28 cellular contexts compared by ENCODE assay signal in the genomic region with DNA sequence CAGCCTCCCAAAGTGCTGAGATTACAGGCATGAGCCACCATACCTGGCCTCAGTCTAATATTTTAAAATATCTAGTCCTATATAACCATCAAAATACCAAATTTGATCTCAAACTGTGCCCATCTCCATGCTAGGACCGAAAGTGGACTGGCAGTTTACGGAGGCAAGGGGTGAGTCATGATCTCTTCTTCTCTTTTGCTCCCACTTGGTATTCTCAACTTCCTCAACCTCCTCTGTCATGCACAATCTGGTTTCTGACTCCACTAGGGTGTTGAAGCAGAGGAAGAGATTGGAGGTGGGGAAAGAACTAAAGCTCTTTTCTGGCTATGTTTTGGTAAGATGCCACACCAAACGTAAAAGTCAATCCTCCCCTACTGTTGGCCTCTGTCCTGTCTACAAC.
"Had no signal": no experiment of that assay in that cellular context is flagged by ENCODE, and none has a peak within 500 bp of the region (broad histone marks: within the 10 kb centered on the region; RNA-seq: fewer than 3 reads in every experiment).

No MANE protein-coding gene starts in this region.

- H3K9me3 ChIP-seq: ascending aorta, colonic mucosa, esophagus squamous epithelium, left lung, lower lobe of right lung, suprapubic skin, tibial artery had no signal

- H3K27me3 ChIP-seq: ascending aorta, cardiac muscle cell, colonic mucosa, esophagus squamous epithelium, left lung, suprapubic skin, tibial artery had no signal

- DNase-seq: activated CD4-positive, alpha-beta memory T cell treated with anti-CD3 and anti-CD28 coated beads, Interleukin-2, amount 10 ng/mL, durations not matched to agents 7 days and 5 days; activated CD4-positive, alpha-beta T cell treated with anti-CD3 and anti-CD28 coated beads, Interleukin-2, amount 10 ng/mL, durations not matched to agents 24 days and 14 days; activated CD4-positive, CD25-positive, alpha-beta regulatory T cell treated with anti-CD3 and anti-CD28 coated beads, Interleukin-2, amount 50 U/mL, for 72 hours; activated CD8-positive, alpha-beta memory T cell treated with anti-CD3 and anti-CD28 coated beads, Interleukin-2, amount 50 U/mL, for 48 hours; activated gamma-delta T cell; activated naive CD4-positive, alpha-beta T cell treated with anti-CD3 and anti-CD28 coated beads, Interleukin-2, amount 10 ng/mL, durations not matched to agents 7 days and 5 days; activated naive CD8-positive, alpha-beta T cell treated with anti-CD3 and anti-CD28 coated beads, Interleukin-2, amount 10 ng/mL, durations not matched to agents 7 days and 5 days; activated T-cell treated with anti-CD3 and anti-CD28 coated beads, Interleukin-2, amount 50 U/mL, for 24 hours; cerebellar nuclear complex; colonic mucosa; effector CD8-positive, alpha-beta T cell; esophagus squamous epithelium; foreskin melanocyte; left lung; lower lobe of right lung; mesendoderm; posterior cingulate gyrus; right cardiac atrium; stimulated activated CD4-positive, alpha-beta T cell treated with anti-CD3 and anti-CD28 coated beads, Interleukin-15, amount 100 ng/mL, for 24 hours; stimulated activated naive CD4-positive, alpha-beta T cell; tibial artery; WERI-Rb-1 had no signal

- H3K27me3 Mint-ChIP-seq: activated CD4-positive, alpha-beta memory T cell treated with anti-CD3 and anti-CD28 coated beads, Interleukin-2, amount 10 ng/mL, durations not matched to agents 7 days and 5 days; activated naive CD4-positive, alpha-beta T cell treated with anti-CD3 and anti-CD28 coated beads, Interleukin-2, amount 10 ng/mL, durations not matched to agents 7 days and 5 days; activated naive CD8-positive, alpha-beta T cell treated with anti-CD3 and anti-CD28 coated beads, Interleukin-2, amount 10 ng/mL, durations not matched to agents 7 days and 5 days; activated T-cell treated with anti-CD3 and anti-CD28 coated beads, Interleukin-2, amount 50 U/mL, for 24 hours; natural killer cell treated with Interleukin-12 subunit alpha and Interleukin-12 subunit beta and Interleukin-15 and Interleukin-18, amount 100 ng/mL, for 72 hours had no signal

- H3K4me1 Mint-ChIP-seq: brain had no signal

- H3K9me3 Mint-ChIP-seq: activated CD4-positive, alpha-beta memory T cell treated with anti-CD3 and anti-CD28 coated beads, Interleukin-2, amount 10 ng/mL, durations not matched to agents 7 days and 5 days; activated CD4-positive, alpha-beta T cell treated with anti-CD3 and anti-CD28 coated beads, Interleukin-2, amount 10 ng/mL, durations not matched to agents 24 days and 14 days; activated naive CD4-positive, alpha-beta T cell treated with anti-CD3 and anti-CD28 coated beads, Interleukin-2, amount 10 ng/mL, durations not matched to agents 7 days and 5 days; activated naive CD8-positive, alpha-beta T cell treated with anti-CD3 and anti-CD28 coated beads, Interleukin-2, amount 10 ng/mL, durations not matched to agents 7 days and 5 days; activated T-cell treated with anti-CD3 and anti-CD28 coated beads, Interleukin-2, amount 50 U/mL, for 24 hours; brain; natural killer cell treated with Interleukin-12 subunit alpha and Interleukin-12 subunit beta and Interleukin-15 and Interleukin-18, amount 100 ng/mL, for 72 hours had no signal

- H3K4me3 ChIP-seq: ascending aorta, cardiac muscle cell, colonic mucosa, esophagus squamous epithelium, left lung, lower lobe of right lung, suprapubic skin, tibial artery had no signal

- H3K27ac ChIP-seq: ascending aorta, cardiac muscle cell, colonic mucosa, epithelial cell of prostate, esophagus squamous epithelium, left lung, lower lobe of right lung, suprapubic skin, tibial artery, WERI-Rb-1 had no signal

- H3K36me3 ChIP-seq: ascending aorta, cardiac muscle cell, colonic mucosa, esophagus squamous epithelium, left lung, lower lobe of right lung, suprapubic skin, tibial artery, WERI-Rb-1 had no signal

- H3K4me1 ChIP-seq: ascending aorta, colonic mucosa, left lung, lower lobe of right lung, suprapubic skin, tibial artery had no signal

- H3K27ac Mint-ChIP-seq: activated CD4-positive, alpha-beta memory T cell treated with anti-CD3 and anti-CD28 coated beads, Interleukin-2, amount 10 ng/mL, durations not matched to agents 7 days and 5 days; activated CD4-positive, alpha-beta T cell treated with anti-CD3 and anti-CD28 coated beads, Interleukin-2, amount 10 ng/mL, durations not matched to agents 24 days and 14 days; activated naive CD4-positive, alpha-beta T cell treated with anti-CD3 and anti-CD28 coated beads, Interleukin-2, amount 10 ng/mL, durations not matched to agents 7 days and 5 days; activated naive CD8-positive, alpha-beta T cell treated with anti-CD3 and anti-CD28 coated beads, Interleukin-2, amount 10 ng/mL, durations not matched to agents 7 days and 5 days; activated T-cell treated with anti-CD3 and anti-CD28 coated beads, Interleukin-2, amount 50 U/mL, for 24 hours; brain; natural killer cell treated with Interleukin-12 subunit alpha and Interleukin-12 subunit beta and Interleukin-15 and Interleukin-18, amount 100 ng/mL, for 72 hours had no signal

- H3K36me3 Mint-ChIP-seq: activated naive CD4-positive, alpha-beta T cell treated with anti-CD3 and anti-CD28 coated beads, Interleukin-2, amount 10 ng/mL, durations not matched to agents 7 days and 5 days; activated naive CD8-positive, alpha-beta T cell treated with anti-CD3 and anti-CD28 coated beads, Interleukin-2, amount 10 ng/mL, durations not matched to agents 7 days and 5 days; brain; natural killer cell treated with Interleukin-12 subunit alpha and Interleukin-12 subunit beta and Interleukin-15 and Interleukin-18, amount 100 ng/mL, for 72 hours had no signal

- H3K4me3 Mint-ChIP-seq: activated CD4-positive, alpha-beta memory T cell treated with anti-CD3 and anti-CD28 coated beads, Interleukin-2, amount 10 ng/mL, durations not matched to agents 7 days and 5 days; activated CD4-positive, alpha-beta T cell treated with anti-CD3 and anti-CD28 coated beads, Interleukin-2, amount 10 ng/mL, durations not matched to agents 24 days and 14 days; activated naive CD4-positive, alpha-beta T cell treated with anti-CD3 and anti-CD28 coated beads, Interleukin-2, amount 10 ng/mL, durations not matched to agents 7 days and 5 days; activated naive CD8-positive, alpha-beta T cell treated with anti-CD3 and anti-CD28 coated beads, Interleukin-2, amount 10 ng/mL, durations not matched to agents 7 days and 5 days; activated T-cell treated with anti-CD3 and anti-CD28 coated beads, Interleukin-2, amount 50 U/mL, for 24 hours; brain; natural killer cell treated with Interleukin-12 subunit alpha and Interleukin-12 subunit beta and Interleukin-15 and Interleukin-18, amount 100 ng/mL, for 72 hours had no signal
